Comparison of ENCODE assay signal across 40 cellular contexts in genomic region chr6:135167617-135168016, GRCh38. TPM values are rescaled to one million over a fixed set of nuclear protein-coding genes. Genes with fewer than 3 reads are reported as not detected.
"Had no signal": no experiment of that assay in that cellular context is flagged by ENCODE, and none has a peak within 500 bp of the region (broad histone marks: within the 10 kb centered on the region; RNA-seq: fewer than 3 reads in every experiment).

No MANE protein-coding gene starts in this region.

- H3K9me3 ChIP-seq: adrenal gland, ascending aorta, body of pancreas, breast epithelium had no signal

- ATAC-seq: activated naive CD4-positive, alpha-beta T cell treated with anti-CD3 and anti-CD28 coated beads, Interleukin-2, amount 50 U/mL, for 72 hours; activated naive CD8-positive, alpha-beta T cell treated with anti-CD3 and anti-CD28 coated beads, Interleukin-2, amount 50 U/mL, for 24 hours; activated T-cell treated with anti-CD3 and anti-CD28 coated beads, Interleukin-2, amount 50 U/mL, for 4 hours; activated T-cell treated with anti-CD3 and anti-CD28 coated beads, Interleukin-2, amount 50 U/mL, for 72 hours; activated T-helper 17 cell treated with anti-CD3 and anti-CD28 coated beads, Interleukin-2, amount 50 U/mL, for 72 hours; body of pancreas had no signal

- DNase-seq: activated effector memory CD4-positive, alpha-beta T cell treated with anti-CD3 and anti-CD28 coated beads, Interleukin-2, amount 50 U/mL, for 16 hours; activated effector memory CD4-positive, alpha-beta T cell treated with Interleukin-2 at 50 U/mL for 16 hours; activated gamma-delta T cell; activated gamma-delta T cell treated with Interleukin-2 at 50 U/mL for 16 hours; activated naive CD4-positive, alpha-beta T cell; activated naive CD4-positive, alpha-beta T cell treated with anti-CD3 and anti-CD28 coated beads for 36 hours; activated naive CD4-positive, alpha-beta T cell treated with anti-CD3 and anti-CD28 coated beads, Interleukin-2, amount 10 ng/mL, durations not matched to agents 7 days and 5 days; activated naive CD4-positive, alpha-beta T cell treated with anti-CD3 and anti-CD28 coated beads, Interleukin-2, amount 50 U/mL, for 16 hours; activated naive CD4-positive, alpha-beta T cell treated with Interleukin-2 at 50 U/mL for 16 hours; activated naive CD8-positive, alpha-beta T cell treated with anti-CD3 and anti-CD28 coated beads for 36 hours; activated naive CD8-positive, alpha-beta T cell treated with anti-CD3 and anti-CD28 coated beads, Interleukin-2, amount 10 ng/mL, durations not matched to agents 7 days and 5 days; activated naive CD8-positive, alpha-beta T cell treated with anti-CD3 and anti-CD28 coated beads, Interleukin-2, amount 50 U/mL, for 24 hours; activated T-cell treated with anti-CD3 and anti-CD28 coated beads for 4 hours; activated T-cell treated with anti-CD3 and anti-CD28 coated beads, Interleukin-2, amount 50 U/mL, for 1 hour; activated T-cell treated with anti-CD3 and anti-CD28 coated beads, Interleukin-2, amount 50 U/mL, for 24 hours; activated T-cell treated with anti-CD3 and anti-CD28 coated beads, Interleukin-2, amount 50 U/mL, for 4 hours; activated T-cell treated with anti-CD3 and anti-CD28 coated beads, Interleukin-2, amount 50 U/mL, for 48 hours; activated T-cell treated with anti-CD3 and anti-CD28 coated beads, Interleukin-2, amount 50 U/mL, for 72 hours; adrenal gland; amniotic stem cell; amygdala; anterior cingulate cortex; aorta; body of pancreas; brain microvascular endothelial cell; caudate nucleus; central memory CD4-positive, alpha-beta T cell; cerebellar nuclear complex had no signal

- H3K27ac ChIP-seq: adrenal gland, ascending aorta, body of pancreas, brain microvascular endothelial cell, breast epithelium, cardiac muscle cell had no signal

- H3K36me3 ChIP-seq: adrenal gland, ascending aorta, brain microvascular endothelial cell, breast epithelium, cardiac muscle cell had no signal

- H3K4me1 ChIP-seq: adrenal gland, ascending aorta, body of pancreas, breast epithelium had no signal

- H3K27me3 ChIP-seq: adrenal gland, ascending aorta, body of pancreas, brain microvascular endothelial cell, breast epithelium, cardiac muscle cell had no signal

- H3K36me3 Mint-ChIP-seq: activated naive CD4-positive, alpha-beta T cell treated with anti-CD3 and anti-CD28 coated beads, Interleukin-2, amount 10 ng/mL, durations not matched to agents 7 days and 5 days; activated naive CD4-positive, alpha-beta T cell treated with anti-CD3 and anti-CD28 coated beads, Interleukin-2, amount 50 U/mL, for 24 hours; activated naive CD4-positive, alpha-beta T cell treated with anti-CD3 and anti-CD28 coated beads, Interleukin-2, amount 50 U/mL, for 72 hours; activated naive CD8-positive, alpha-beta T cell; activated naive CD8-positive, alpha-beta T cell treated with anti-CD3 and anti-CD28 coated beads for 36 hours; activated naive CD8-positive, alpha-beta T cell treated with anti-CD3 and anti-CD28 coated beads, Interleukin-2, amount 10 ng/mL, durations not matched to agents 7 days and 5 days; brain had no signal

- H3K4me3 Mint-ChIP-seq: activated naive CD4-positive, alpha-beta T cell treated with anti-CD3 and anti-CD28 coated beads for 36 hours; activated naive CD4-positive, alpha-beta T cell treated with anti-CD3 and anti-CD28 coated beads, Interleukin-2, amount 10 ng/mL, durations not matched to agents 7 days and 5 days; activated naive CD4-positive, alpha-beta T cell treated with anti-CD3 and anti-CD28 coated beads, Interleukin-2, amount 50 U/mL, for 24 hours; activated naive CD8-positive, alpha-beta T cell; activated naive CD8-positive, alpha-beta T cell treated with anti-CD3 and anti-CD28 coated beads for 36 hours; activated naive CD8-positive, alpha-beta T cell treated with anti-CD3 and anti-CD28 coated beads, Interleukin-2, amount 10 ng/mL, durations not matched to agents 7 days and 5 days; activated naive CD8-positive, alpha-beta T cell treated with anti-CD3 and anti-CD28 coated beads, Interleukin-2, amount 50 U/mL, for 24 hours; activated T-cell treated with anti-CD3 and anti-CD28 coated beads, Interleukin-2, amount 50 U/mL, for 24 hours; activated T-cell treated with anti-CD3 and anti-CD28 coated beads, Interleukin-2, amount 50 U/mL, for 4 hours; activated T-cell treated with anti-CD3 and anti-CD28 coated beads, Interleukin-2, amount 50 U/mL, for 72 hours; activated T-helper 1 cell treated with anti-CD3 and anti-CD28 coated beads, Interleukin-12 subunit alpha, Interleukin-12 subunit beta, Interleukin-2, Interleukin-4 antibody, amounts not matched to agents 30 ng/mL and 10 ng/mL and 1 ng/mL, durations not matched to agents 14 hours and 24 hours and 36 hours; activated T-helper 17 cell treated with anti-CD3 and anti-CD28 coated beads, Interleukin-2, amount 50 U/mL, for 72 hours; brain; central memory CD8-positive, alpha-beta T cell had no signal

- H3K4me3 ChIP-seq: adrenal gland, ascending aorta, body of pancreas, breast epithelium, cardiac muscle cell had no signal

- H3K9me3 Mint-ChIP-seq: activated naive CD4-positive, alpha-beta T cell treated with anti-CD3 and anti-CD28 coated beads for 36 hours; activated naive CD4-positive, alpha-beta T cell treated with anti-CD3 and anti-CD28 coated beads, Interleukin-2, amount 10 ng/mL, durations not matched to agents 7 days and 5 days; activated naive CD4-positive, alpha-beta T cell treated with anti-CD3 and anti-CD28 coated beads, Interleukin-2, amount 50 U/mL, for 24 hours; activated naive CD4-positive, alpha-beta T cell treated with anti-CD3 and anti-CD28 coated beads, Interleukin-2, amount 50 U/mL, for 72 hours; activated naive CD8-positive, alpha-beta T cell treated with anti-CD3 and anti-CD28 coated beads for 36 hours; activated naive CD8-positive, alpha-beta T cell treated with anti-CD3 and anti-CD28 coated beads, Interleukin-2, amount 10 ng/mL, durations not matched to agents 7 days and 5 days; activated naive CD8-positive, alpha-beta T cell treated with anti-CD3 and anti-CD28 coated beads, Interleukin-2, amount 50 U/mL, for 24 hours; activated T-cell treated with anti-CD3 and anti-CD28 coated beads, Interleukin-2, amount 50 U/mL, for 24 hours; activated T-cell treated with anti-CD3 and anti-CD28 coated beads, Interleukin-2, amount 50 U/mL, for 4 hours; activated T-cell treated with anti-CD3 and anti-CD28 coated beads, Interleukin-2, amount 50 U/mL, for 72 hours; activated T-helper 17 cell treated with anti-CD3 and anti-CD28 coated beads, Interleukin-2, amount 50 U/mL, for 72 hours; activated T-helper 2 cell treated with anti-CD3 and anti-CD28 coated beads, Interferon-gamma antibody, Interleukin-2, Interleukin-4, amounts not matched to agents 10 μg/mL and 5 μg/mL and 100 μg/mL, durations not matched to agents 14 hours and 24 hours and 36 hours; brain; central memory CD8-positive, alpha-beta T cell had no signal

- H3K27me3 Mint-ChIP-seq: activated naive CD4-positive, alpha-beta T cell treated with anti-CD3 and anti-CD28 coated beads, Interleukin-2, amount 10 ng/mL, durations not matched to agents 7 days and 5 days; activated naive CD4-positive, alpha-beta T cell treated with anti-CD3 and anti-CD28 coated beads, Interleukin-2, amount 50 U/mL, for 24 hours; activated naive CD8-positive, alpha-beta T cell; activated naive CD8-positive, alpha-beta T cell treated with anti-CD3 and anti-CD28 coated beads for 36 hours; activated naive CD8-positive, alpha-beta T cell treated with anti-CD3 and anti-CD28 coated beads, Interleukin-2, amount 10 ng/mL, durations not matched to agents 7 days and 5 days; activated naive CD8-positive, alpha-beta T cell treated with anti-CD3 and anti-CD28 coated beads, Interleukin-2, amount 50 U/mL, for 24 hours; activated T-cell treated with anti-CD3 and anti-CD28 coated beads, Interleukin-2, amount 50 U/mL, for 24 hours; activated T-helper 17 cell treated with anti-CD3 and anti-CD28 coated beads, Interleukin-2, amount 50 U/mL, for 72 hours; central memory CD8-positive, alpha-beta T cell had no signal

- H3K27ac Mint-ChIP-seq: activated naive CD4-positive, alpha-beta T cell treated with anti-CD3 and anti-CD28 coated beads for 36 hours; activated naive CD4-positive, alpha-beta T cell treated with anti-CD3 and anti-CD28 coated beads, Interleukin-2, amount 10 ng/mL, durations not matched to agents 7 days and 5 days; activated naive CD4-positive, alpha-beta T cell treated with anti-CD3 and anti-CD28 coated beads, Interleukin-2, amount 50 U/mL, for 24 hours; activated naive CD4-positive, alpha-beta T cell treated with anti-CD3 and anti-CD28 coated beads, Interleukin-2, amount 50 U/mL, for 72 hours; activated naive CD8-positive, alpha-beta T cell; activated naive CD8-positive, alpha-beta T cell treated with anti-CD3 and anti-CD28 coated beads for 36 hours; activated naive CD8-positive, alpha-beta T cell treated with anti-CD3 and anti-CD28 coated beads, Interleukin-2, amount 10 ng/mL, durations not matched to agents 7 days and 5 days; activated naive CD8-positive, alpha-beta T cell treated with anti-CD3 and anti-CD28 coated beads, Interleukin-2, amount 50 U/mL, for 24 hours; activated T-cell treated with anti-CD3 and anti-CD28 coated beads, Interleukin-2, amount 50 U/mL, for 24 hours; activated T-cell treated with anti-CD3 and anti-CD28 coated beads, Interleukin-2, amount 50 U/mL, for 72 hours; activated T-helper 1 cell treated with anti-CD3 and anti-CD28 coated beads, Interleukin-12 subunit alpha, Interleukin-12 subunit beta, Interleukin-2, Interleukin-4 antibody, amounts not matched to agents 30 ng/mL and 10 ng/mL and 1 ng/mL, durations not matched to agents 14 hours and 24 hours and 36 hours; activated T-helper 17 cell treated with anti-CD3 and anti-CD28 coated beads, Interleukin-2, amount 50 U/mL, for 72 hours; brain had no signal

- H3K4me1 Mint-ChIP-seq: brain; central memory CD8-positive, alpha-beta T cell had no signal

RNA-seq across cellular contexts. Expression of gene MYB, which starts 13.5 kb away (rescaled TPM):
- total RNA-seq: ascending aorta, astrocyte, body of pancreas had no signal
